ENCODE assay signal across 1 cellular context in the genomic region with DNA sequence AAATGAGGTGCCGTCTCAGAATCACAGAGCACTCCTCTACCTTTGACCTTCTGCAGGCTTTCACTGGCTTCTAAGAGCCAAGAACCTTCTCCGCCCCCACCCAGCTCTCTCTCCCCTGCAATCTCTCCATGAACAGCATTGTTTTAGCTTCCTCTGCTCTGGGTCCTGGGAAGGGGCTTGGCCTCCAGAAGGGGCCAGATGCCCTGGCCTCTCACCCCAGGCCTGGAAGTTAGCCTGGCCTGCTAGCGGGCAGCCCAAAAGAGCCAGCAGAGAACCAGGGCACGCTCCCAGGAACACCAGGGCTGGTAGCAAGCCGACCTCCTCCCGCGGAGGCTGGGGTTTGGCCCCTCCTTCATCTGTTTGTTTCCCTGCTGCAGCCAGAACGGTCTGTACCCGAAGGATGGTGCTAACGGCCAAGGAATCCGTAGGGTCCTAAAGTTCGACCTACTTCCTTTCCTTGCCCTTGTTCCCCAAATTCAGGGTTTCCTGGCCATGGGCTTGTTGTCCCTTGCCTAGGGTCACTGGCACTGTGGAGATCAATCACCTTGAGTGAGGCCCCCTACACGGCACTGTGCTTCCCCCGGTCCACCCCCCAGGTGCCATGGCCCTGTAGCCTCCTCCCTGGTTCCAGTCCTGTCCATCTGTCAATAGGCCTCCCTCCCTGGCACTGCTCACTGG.
A peak's percentile ranks its signal among the peaks of the same experiment; 100 is the strongest.
TF ChIP-seq lines count a peak whose summit lies in the region.

No MANE protein-coding gene starts in this region.

TF ChIP-seq in K562, 482 proteins besides CTCF, POLR2A, EP300 and RAD21 (continues in another document):
- TF ChIP-seq KLF13 (tag; IDR thresholded peaks at IDR 0.05; ENCODE audit: borderline replicate concordance, low read depth): no peak
- TF ChIP-seq SAFB (IDR thresholded peaks at IDR 0.05; ENCODE audit: borderline replicate concordance, low read depth, low read length): no peak
- TF ChIP-seq KDM5B (IDR thresholded peaks at IDR 0.05; ENCODE audit: insufficient replicate concordance, low read depth, low read length): peak; percentile 68
- no peak for TF ChIP-seq FOXA1 (IDR thresholded peaks at IDR 0.05; ENCODE audit: borderline replicate concordance)
- TF ChIP-seq ZBTB7A (IDR thresholded peaks at IDR 0.05; ENCODE audit: borderline replicate concordance, control insufficient read depth, low read depth, low read length): peak; percentile 58; the same call in 1 of the 2 replicates
- TF ChIP-seq CAMTA2 (CRISPR knock-in tag; conservative IDR thresholded peaks at IDR 0.05): peak; percentile 75; the same call in 1 of the 2 replicates
- TF ChIP-seq, protein P1, sequence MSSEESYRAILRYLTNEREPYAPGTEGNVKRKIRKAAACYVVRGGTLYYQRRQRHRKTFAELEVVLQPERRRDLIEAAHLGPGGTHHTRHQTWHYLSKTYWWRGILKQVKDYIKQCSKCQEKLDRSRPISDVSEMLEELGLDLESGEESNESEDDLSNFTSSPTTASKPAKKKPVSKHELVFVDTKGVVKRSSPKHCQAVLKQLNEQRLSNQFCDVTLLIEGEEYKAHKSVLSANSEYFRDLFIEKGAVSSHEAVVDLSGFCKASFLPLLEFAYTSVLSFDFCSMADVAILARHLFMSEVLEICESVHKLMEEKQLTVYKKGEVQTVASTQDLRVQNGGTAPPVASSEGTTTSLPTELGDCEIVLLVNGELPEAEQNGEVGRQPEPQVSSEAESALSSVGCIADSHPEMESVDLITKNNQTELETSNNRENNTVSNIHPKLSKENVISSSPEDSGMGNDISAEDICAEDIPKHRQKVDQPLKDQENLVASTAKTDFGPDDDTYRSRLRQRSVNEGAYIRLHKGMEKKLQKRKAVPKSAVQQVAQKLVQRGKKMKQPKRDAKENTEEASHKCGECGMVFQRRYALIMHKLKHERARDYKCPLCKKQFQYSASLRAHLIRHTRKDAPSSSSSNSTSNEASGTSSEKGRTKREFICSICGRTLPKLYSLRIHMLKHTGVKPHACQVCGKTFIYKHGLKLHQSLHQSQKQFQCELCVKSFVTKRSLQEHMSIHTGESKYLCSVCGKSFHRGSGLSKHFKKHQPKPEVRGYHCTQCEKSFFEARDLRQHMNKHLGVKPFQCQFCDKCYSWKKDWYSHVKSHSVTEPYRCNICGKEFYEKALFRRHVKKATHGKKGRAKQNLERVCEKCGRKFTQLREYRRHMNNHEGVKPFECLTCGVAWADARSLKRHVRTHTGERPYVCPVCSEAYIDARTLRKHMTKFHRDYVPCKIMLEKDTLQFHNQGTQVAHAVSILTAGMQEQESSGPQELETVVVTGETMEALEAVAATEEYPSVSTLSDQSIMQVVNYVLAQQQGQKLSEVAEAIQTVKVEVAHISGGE (CRISPR knock-in tag; IDR thresholded peaks at IDR 0.05): peak in 1 of 3 experiments; percentile 58; a peak in 1 of 6 replicates
- no peak for TF ChIP-seq NCOA2 (IDR thresholded peaks at IDR 0.05; ENCODE audit: partially characterized antibody in 2 of 2)
- no peak for TF ChIP-seq PHF21A (IDR thresholded peaks at IDR 0.05; ENCODE audit: borderline replicate concordance, low read depth)
- TF ChIP-seq TEAD1 (CRISPR knock-in tag; IDR thresholded peaks at IDR 0.05): no peak
- peak; percentile 78; the same call in 1 of the 2 replicates for TF ChIP-seq BCOR (IDR thresholded peaks at IDR 0.05)
- TF ChIP-seq FOXK2 (conservative IDR thresholded peaks at IDR 0.05 in 1 of 2, IDR thresholded peaks at IDR 0.05 in 1 of 2; ENCODE audit: low read depth in 2 of 2): no peak; a peak in 1 of 4 replicates
- no peak for TF ChIP-seq HOXB6 (CRISPR knock-in tag; IDR thresholded peaks at IDR 0.05; ENCODE audit: borderline replicate concordance)
- TF ChIP-seq TEAD4 (IDR thresholded peaks at IDR 0.05; ENCODE audit: low read length): no peak
- TF ChIP-seq TEAD4 (CRISPR knock-in tag; IDR thresholded peaks at IDR 0.05; ENCODE audit: borderline replicate concordance): peak; percentile 37; the same call in 1 of the 2 replicates
- TF ChIP-seq PML (IDR thresholded peaks at IDR 0.05; ENCODE audit: low read length): no peak
- no peak for TF ChIP-seq CEBPB (tag; IDR thresholded peaks at IDR 0.05)
- TF ChIP-seq, protein P2, sequence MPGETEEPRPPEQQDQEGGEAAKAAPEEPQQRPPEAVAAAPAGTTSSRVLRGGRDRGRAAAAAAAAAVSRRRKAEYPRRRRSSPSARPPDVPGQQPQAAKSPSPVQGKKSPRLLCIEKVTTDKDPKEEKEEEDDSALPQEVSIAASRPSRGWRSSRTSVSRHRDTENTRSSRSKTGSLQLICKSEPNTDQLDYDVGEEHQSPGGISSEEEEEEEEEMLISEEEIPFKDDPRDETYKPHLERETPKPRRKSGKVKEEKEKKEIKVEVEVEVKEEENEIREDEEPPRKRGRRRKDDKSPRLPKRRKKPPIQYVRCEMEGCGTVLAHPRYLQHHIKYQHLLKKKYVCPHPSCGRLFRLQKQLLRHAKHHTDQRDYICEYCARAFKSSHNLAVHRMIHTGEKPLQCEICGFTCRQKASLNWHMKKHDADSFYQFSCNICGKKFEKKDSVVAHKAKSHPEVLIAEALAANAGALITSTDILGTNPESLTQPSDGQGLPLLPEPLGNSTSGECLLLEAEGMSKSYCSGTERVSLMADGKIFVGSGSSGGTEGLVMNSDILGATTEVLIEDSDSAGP (CRISPR knock-in tag; IDR thresholded peaks at IDR 0.05): no peak
- no peak for TF ChIP-seq MEF2A (IDR thresholded peaks at IDR 0.05; ENCODE audit: control insufficient read depth, low read depth, low read length)
- TF ChIP-seq, protein P3, sequence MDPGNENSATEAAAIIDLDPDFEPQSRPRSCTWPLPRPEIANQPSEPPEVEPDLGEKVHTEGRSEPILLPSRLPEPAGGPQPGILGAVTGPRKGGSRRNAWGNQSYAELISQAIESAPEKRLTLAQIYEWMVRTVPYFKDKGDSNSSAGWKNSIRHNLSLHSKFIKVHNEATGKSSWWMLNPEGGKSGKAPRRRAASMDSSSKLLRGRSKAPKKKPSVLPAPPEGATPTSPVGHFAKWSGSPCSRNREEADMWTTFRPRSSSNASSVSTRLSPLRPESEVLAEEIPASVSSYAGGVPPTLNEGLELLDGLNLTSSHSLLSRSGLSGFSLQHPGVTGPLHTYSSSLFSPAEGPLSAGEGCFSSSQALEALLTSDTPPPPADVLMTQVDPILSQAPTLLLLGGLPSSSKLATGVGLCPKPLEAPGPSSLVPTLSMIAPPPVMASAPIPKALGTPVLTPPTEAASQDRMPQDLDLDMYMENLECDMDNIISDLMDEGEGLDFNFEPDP (CRISPR knock-in tag; IDR thresholded peaks at IDR 0.05): 0 out of 2 replicates have a peak, but pooled peaks have one; percentile 51
- TF ChIP-seq POLR2G (IDR thresholded peaks at IDR 0.05; ENCODE audit: low read depth, low read length): peak; percentile 71
- TF ChIP-seq, protein P4, sequence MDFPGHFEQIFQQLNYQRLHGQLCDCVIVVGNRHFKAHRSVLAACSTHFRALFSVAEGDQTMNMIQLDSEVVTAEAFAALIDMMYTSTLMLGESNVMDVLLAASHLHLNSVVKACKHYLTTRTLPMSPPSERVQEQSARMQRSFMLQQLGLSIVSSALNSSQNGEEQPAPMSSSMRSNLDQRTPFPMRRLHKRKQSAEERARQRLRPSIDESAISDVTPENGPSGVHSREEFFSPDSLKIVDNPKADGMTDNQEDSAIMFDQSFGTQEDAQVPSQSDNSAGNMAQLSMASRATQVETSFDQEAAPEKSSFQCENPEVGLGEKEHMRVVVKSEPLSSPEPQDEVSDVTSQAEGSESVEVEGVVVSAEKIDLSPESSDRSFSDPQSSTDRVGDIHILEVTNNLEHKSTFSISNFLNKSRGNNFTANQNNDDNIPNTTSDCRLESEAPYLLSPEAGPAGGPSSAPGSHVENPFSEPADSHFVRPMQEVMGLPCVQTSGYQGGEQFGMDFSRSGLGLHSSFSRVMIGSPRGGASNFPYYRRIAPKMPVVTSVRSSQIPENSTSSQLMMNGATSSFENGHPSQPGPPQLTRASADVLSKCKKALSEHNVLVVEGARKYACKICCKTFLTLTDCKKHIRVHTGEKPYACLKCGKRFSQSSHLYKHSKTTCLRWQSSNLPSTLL (IDR thresholded peaks at IDR 0.05): no peak
- TF ChIP-seq RFX5 (IDR thresholded peaks at IDR 0.05; ENCODE audit: low read depth, low read length): no peak
- TF ChIP-seq, protein P5, sequence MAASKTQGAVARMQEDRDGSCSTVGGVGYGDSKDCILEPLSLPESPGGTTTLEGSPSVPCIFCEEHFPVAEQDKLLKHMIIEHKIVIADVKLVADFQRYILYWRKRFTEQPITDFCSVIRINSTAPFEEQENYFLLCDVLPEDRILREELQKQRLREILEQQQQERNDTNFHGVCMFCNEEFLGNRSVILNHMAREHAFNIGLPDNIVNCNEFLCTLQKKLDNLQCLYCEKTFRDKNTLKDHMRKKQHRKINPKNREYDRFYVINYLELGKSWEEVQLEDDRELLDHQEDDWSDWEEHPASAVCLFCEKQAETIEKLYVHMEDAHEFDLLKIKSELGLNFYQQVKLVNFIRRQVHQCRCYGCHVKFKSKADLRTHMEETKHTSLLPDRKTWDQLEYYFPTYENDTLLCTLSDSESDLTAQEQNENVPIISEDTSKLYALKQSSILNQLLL (CRISPR knock-in tag; IDR thresholded peaks at IDR 0.05; ENCODE audit: borderline replicate concordance): no peak
- 0 out of 2 replicates have a peak, but pooled peaks have one; percentile 32 for TF ChIP-seq ESRRA (IDR thresholded peaks at IDR 0.05; ENCODE audit: borderline replicate concordance, low read depth)
- TF ChIP-seq ELF1 (tag; IDR thresholded peaks at IDR 0.05): 0 out of 2 replicates have a peak, but pooled peaks have one; percentile 32
- TF ChIP-seq ZNF668 (CRISPR knock-in tag; IDR thresholded peaks at IDR 0.05): no peak
- TF ChIP-seq ZNF644 (tag; IDR thresholded peaks at IDR 0.05; ENCODE audit: low read depth): no peak
- TF ChIP-seq, protein P6, sequence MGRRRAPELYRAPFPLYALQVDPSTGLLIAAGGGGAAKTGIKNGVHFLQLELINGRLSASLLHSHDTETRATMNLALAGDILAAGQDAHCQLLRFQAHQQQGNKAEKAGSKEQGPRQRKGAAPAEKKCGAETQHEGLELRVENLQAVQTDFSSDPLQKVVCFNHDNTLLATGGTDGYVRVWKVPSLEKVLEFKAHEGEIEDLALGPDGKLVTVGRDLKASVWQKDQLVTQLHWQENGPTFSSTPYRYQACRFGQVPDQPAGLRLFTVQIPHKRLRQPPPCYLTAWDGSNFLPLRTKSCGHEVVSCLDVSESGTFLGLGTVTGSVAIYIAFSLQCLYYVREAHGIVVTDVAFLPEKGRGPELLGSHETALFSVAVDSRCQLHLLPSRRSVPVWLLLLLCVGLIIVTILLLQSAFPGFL (CRISPR knock-in tag; IDR thresholded peaks at IDR 0.05): no peak
- no peak for TF ChIP-seq TEAD2 (tag; IDR thresholded peaks at IDR 0.05)
- no peak for TF ChIP-seq CBX8 (IDR thresholded peaks at IDR 0.05; ENCODE audit: borderline replicate concordance, extremely low read depth, low read depth, low read length, poor library complexity, severe bottlenecking)
- TF ChIP-seq, protein P7, sequence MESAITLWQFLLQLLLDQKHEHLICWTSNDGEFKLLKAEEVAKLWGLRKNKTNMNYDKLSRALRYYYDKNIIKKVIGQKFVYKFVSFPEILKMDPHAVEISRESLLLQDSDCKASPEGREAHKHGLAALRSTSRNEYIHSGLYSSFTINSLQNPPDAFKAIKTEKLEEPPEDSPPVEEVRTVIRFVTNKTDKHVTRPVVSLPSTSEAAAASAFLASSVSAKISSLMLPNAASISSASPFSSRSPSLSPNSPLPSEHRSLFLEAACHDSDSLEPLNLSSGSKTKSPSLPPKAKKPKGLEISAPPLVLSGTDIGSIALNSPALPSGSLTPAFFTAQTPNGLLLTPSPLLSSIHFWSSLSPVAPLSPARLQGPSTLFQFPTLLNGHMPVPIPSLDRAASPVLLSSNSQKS (CRISPR knock-in tag; IDR thresholded peaks at IDR 0.05): no peak
- TF ChIP-seq GTF2A2 (tag; IDR thresholded peaks at IDR 0.05): no peak
- peak; percentile 65; the same call in 1 of the 2 replicates for TF ChIP-seq HDAC8 (tag; IDR thresholded peaks at IDR 0.05)
- TF ChIP-seq MAFK (IDR thresholded peaks at IDR 0.05; ENCODE audit: low read length): peak; percentile 40; the same call in 1 of the 2 replicates
- 0 out of 2 replicates have a peak, but pooled peaks have one; percentile 28 for TF ChIP-seq TCFL5 (CRISPR knock-in tag; conservative IDR thresholded peaks at IDR 0.05)
- TF ChIP-seq PPARD (CRISPR knock-in tag; IDR thresholded peaks at IDR 0.05): no peak
- TF ChIP-seq, protein P8, sequence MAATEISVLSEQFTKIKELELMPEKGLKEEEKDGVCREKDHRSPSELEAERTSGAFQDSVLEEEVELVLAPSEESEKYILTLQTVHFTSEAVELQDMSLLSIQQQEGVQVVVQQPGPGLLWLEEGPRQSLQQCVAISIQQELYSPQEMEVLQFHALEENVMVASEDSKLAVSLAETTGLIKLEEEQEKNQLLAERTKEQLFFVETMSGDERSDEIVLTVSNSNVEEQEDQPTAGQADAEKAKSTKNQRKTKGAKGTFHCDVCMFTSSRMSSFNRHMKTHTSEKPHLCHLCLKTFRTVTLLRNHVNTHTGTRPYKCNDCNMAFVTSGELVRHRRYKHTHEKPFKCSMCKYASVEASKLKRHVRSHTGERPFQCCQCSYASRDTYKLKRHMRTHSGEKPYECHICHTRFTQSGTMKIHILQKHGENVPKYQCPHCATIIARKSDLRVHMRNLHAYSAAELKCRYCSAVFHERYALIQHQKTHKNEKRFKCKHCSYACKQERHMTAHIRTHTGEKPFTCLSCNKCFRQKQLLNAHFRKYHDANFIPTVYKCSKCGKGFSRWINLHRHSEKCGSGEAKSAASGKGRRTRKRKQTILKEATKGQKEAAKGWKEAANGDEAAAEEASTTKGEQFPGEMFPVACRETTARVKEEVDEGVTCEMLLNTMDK (IDR thresholded peaks at IDR 0.05; ENCODE audit: borderline replicate concordance, insufficient read depth, low read depth, low read length, poor library complexity, severe bottlenecking): no peak
- TF ChIP-seq ETS2 (tag; IDR thresholded peaks at IDR 0.05; ENCODE audit: borderline replicate concordance, poor library complexity, severe bottlenecking): no peak
- TF ChIP-seq, protein P9, sequence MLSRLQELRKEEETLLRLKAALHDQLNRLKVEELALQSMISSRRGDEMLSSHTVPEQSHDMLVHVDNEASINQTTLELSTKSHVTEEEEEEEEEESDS (CRISPR knock-in tag; IDR thresholded peaks at IDR 0.05): no peak
- TF ChIP-seq, protein P10, sequence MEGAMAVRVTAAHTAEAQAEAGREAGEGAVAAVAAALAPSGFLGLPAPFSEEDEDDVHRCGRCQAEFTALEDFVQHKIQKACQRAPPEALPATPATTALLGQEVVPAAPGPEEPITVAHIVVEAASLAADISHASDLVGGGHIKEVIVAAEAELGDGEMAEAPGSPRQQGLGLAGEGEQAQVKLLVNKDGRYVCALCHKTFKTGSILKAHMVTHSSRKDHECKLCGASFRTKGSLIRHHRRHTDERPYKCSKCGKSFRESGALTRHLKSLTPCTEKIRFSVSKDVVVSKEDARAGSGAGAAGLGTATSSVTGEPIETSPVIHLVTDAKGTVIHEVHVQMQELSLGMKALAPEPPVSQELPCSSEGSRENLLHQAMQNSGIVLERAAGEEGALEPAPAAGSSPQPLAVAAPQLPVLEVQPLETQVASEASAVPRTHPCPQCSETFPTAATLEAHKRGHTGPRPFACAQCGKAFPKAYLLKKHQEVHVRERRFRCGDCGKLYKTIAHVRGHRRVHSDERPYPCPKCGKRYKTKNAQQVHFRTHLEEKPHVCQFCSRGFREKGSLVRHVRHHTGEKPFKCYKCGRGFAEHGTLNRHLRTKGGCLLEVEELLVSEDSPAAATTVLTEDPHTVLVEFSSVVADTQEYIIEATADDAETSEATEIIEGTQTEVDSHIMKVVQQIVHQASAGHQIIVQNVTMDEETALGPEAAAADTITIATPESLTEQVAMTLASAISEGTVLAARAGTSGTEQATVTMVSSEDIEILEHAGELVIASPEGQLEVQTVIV (CRISPR knock-in tag; IDR thresholded peaks at IDR 0.05; ENCODE audit: borderline replicate concordance): no peak
- TF ChIP-seq DIDO1 (tag; IDR thresholded peaks at IDR 0.05; ENCODE audit: low read depth): no peak
- 0 out of 2 replicates have a peak, but pooled peaks have one; percentile 54 for TF ChIP-seq PHB (CRISPR knock-in tag; IDR thresholded peaks at IDR 0.05)
